Comparison of ENCODE assay signal across 1 cellular context in the genomic region with DNA sequence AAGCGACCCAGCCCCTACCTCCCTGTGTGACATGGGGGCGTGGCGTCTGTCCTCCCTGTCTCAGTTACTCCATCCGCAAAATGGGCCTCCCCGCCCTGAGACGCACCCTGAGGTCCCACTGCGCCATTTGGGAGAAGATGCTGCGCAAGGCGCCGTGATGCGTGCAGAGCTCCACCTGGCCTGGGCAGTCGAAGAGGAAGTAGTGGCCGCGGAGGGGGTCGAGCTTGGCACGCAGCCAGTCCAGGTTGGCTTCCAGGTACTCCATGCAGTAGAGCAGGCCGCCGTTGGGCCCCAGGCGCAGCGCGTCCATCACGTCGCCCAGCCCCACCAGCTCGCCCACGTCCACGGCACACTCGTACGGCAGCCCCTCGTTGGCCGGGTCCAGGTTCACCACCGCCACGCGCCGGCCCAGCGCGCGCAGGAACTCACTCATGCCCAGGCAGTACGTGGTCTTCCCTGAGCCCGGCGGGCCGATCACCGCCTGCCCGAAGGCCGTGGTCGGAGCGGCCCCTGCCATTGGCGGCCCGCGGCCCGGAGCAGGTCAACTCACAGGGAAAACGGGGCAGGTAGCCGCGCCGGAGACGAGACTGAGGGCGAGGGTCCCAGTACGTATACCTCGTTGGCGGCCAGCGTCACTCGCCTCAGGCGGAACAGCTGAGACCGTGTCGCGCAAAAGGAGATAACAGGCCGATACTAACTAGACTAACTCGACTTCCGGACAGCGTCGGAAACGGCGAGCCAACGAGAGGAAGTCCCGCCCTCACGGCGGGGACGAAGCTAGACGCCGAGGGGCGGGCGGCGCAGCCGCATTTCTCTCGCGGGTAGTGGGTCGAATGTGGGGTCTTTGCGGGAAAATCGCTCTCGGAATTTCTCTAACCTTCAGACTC.
TF ChIP-seq lines count a peak whose summit lies in the region.

TSS of gene GPN2 (minus strand) at position 704 of the 887 bp plus-strand sequence. CDS start at position 517, 187 bp downstream.

TF ChIP-seq in K562, 482 proteins besides CTCF, POLR2A, EP300 and RAD21 (continued from another document and continues in another):
- TF ChIP-seq, protein P1, sequence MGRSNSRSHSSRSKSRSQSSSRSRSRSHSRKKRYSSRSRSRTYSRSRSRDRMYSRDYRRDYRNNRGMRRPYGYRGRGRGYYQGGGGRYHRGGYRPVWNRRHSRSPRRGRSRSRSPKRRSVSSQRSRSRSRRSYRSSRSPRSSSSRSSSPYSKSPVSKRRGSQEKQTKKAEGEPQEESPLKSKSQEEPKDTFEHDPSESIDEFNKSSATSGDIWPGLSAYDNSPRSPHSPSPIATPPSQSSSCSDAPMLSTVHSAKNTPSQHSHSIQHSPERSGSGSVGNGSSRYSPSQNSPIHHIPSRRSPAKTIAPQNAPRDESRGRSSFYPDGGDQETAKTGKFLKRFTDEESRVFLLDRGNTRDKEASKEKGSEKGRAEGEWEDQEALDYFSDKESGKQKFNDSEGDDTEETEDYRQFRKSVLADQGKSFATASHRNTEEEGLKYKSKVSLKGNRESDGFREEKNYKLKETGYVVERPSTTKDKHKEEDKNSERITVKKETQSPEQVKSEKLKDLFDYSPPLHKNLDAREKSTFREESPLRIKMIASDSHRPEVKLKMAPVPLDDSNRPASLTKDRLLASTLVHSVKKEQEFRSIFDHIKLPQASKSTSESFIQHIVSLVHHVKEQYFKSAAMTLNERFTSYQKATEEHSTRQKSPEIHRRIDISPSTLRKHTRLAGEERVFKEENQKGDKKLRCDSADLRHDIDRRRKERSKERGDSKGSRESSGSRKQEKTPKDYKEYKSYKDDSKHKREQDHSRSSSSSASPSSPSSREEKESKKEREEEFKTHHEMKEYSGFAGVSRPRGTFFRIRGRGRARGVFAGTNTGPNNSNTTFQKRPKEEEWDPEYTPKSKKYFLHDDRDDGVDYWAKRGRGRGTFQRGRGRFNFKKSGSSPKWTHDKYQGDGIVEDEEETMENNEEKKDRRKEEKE (IDR thresholded peaks at IDR 0.05; ENCODE audit: borderline replicate concordance in 1 of 2, control insufficient read depth in 1 of 2, low read depth in 2 of 2, low read length in 1 of 2): no peak
- TF ChIP-seq ZNF695 (CRISPR knock-in tag; IDR thresholded peaks at IDR 0.05) (no peak), CBX5 (IDR thresholded peaks at IDR 0.05; ENCODE audit: borderline replicate concordance, low read depth) (peak; percentile 12; the same call in 1 of the 2 replicates), ZNF644 (tag; IDR thresholded peaks at IDR 0.05; ENCODE audit: low read depth) (no peak), TARDBP (IDR thresholded peaks at IDR 0.05) (no peak), ARHGAP35 (IDR thresholded peaks at IDR 0.05; ENCODE audit: partially characterized antibody) (no peak), BMI1 (IDR thresholded peaks at IDR 0.05; ENCODE audit: low read length) (no peak), ATF7 (IDR thresholded peaks at IDR 0.05) (peak; percentile 84), MTF1 (CRISPR knock-in tag; IDR thresholded peaks at IDR 0.05; ENCODE audit: borderline replicate concordance) (no peak), BRD9 (IDR thresholded peaks at IDR 0.05; ENCODE audit: low read depth, partially characterized antibody) (no peak), CBX2 (IDR thresholded peaks at IDR 0.05; ENCODE audit: insufficient read depth, low read length, poor library complexity, severe bottlenecking) (no peak), ZNF780A (CRISPR knock-in tag; IDR thresholded peaks at IDR 0.05) (no peak), GTF2E2 (tag; IDR thresholded peaks at IDR 0.05) (peak; percentile 42; the same call in 1 of the 2 replicates), THRAP3 (IDR thresholded peaks at IDR 0.05; ENCODE audit: borderline replicate concordance) (no peak), BCOR (IDR thresholded peaks at IDR 0.05) (peak; percentile 95), E2F1 (CRISPR knock-in tag; IDR thresholded peaks at IDR 0.05) (0 out of 2 replicates have a peak, but pooled peaks have one; percentile 78), SOX6 (IDR thresholded peaks at IDR 0.05) (peak; percentile 24; the same call in 1 of the 2 replicates), ZNF280B (CRISPR knock-in tag; IDR thresholded peaks at IDR 0.05) (no peak), FOXA1 (IDR thresholded peaks at IDR 0.05; ENCODE audit: borderline replicate concordance) (no peak), BDP1 (IDR thresholded peaks at IDR 0.05; ENCODE audit: insufficient read depth, insufficient read length) (no peak), TCF3 (CRISPR knock-in tag; IDR thresholded peaks at IDR 0.05) (peak; percentile 32), ZNF165 (CRISPR knock-in tag; IDR thresholded peaks at IDR 0.05; ENCODE audit: borderline replicate concordance) (no peak), ZNF431 (CRISPR knock-in tag; IDR thresholded peaks at IDR 0.05) (peak; percentile 86), SFPQ (IDR thresholded peaks at IDR 0.05; ENCODE audit: low read depth, low read length) (no peak), ATF3 (IDR thresholded peaks at IDR 0.05) (no peak), ATF3 (CRISPR knock-in tag; conservative IDR thresholded peaks at IDR 0.05) (peak; percentile 62; the same call in 1 of the 2 replicates), NCOA4 (IDR thresholded peaks at IDR 0.05; ENCODE audit: partially characterized antibody) (no peak), ZNF696 (CRISPR knock-in tag; conservative IDR thresholded peaks at IDR 0.05) (no peak), MCM5 (IDR thresholded peaks at IDR 0.05; ENCODE audit: low read depth) (no peak), MYC (IDR thresholded peaks at IDR 0.05; ENCODE audit: low read depth, low read length) (peak; percentile 67; the same call in 1 of the 2 replicates), MYC (CRISPR knock-in tag; IDR thresholded peaks at IDR 0.05; ENCODE audit: borderline replicate concordance, low read depth) (peak; percentile 64; the same call in 1 of the 2 replicates)
- TF ChIP-seq, protein P2, sequence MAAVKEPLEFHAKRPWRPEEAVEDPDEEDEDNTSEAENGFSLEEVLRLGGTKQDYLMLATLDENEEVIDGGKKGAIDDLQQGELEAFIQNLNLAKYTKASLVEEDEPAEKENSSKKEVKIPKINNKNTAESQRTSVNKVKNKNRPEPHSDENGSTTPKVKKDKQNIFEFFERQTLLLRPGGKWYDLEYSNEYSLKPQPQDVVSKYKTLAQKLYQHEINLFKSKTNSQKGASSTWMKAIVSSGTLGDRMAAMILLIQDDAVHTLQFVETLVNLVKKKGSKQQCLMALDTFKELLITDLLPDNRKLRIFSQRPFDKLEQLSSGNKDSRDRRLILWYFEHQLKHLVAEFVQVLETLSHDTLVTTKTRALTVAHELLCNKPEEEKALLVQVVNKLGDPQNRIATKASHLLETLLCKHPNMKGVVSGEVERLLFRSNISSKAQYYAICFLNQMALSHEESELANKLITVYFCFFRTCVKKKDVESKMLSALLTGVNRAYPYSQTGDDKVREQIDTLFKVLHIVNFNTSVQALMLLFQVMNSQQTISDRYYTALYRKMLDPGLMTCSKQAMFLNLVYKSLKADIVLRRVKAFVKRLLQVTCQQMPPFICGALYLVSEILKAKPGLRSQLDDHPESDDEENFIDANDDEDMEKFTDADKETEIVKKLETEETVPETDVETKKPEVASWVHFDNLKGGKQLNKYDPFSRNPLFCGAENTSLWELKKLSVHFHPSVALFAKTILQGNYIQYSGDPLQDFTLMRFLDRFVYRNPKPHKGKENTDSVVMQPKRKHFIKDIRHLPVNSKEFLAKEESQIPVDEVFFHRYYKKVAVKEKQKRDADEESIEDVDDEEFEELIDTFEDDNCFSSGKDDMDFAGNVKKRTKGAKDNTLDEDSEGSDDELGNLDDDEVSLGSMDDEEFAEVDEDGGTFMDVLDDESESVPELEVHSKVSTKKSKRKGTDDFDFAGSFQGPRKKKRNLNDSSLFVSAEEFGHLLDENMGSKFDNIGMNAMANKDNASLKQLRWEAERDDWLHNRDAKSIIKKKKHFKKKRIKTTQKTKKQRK (IDR thresholded peaks at IDR 0.05; ENCODE audit: borderline replicate concordance, low read depth, low read length): no peak
- TF ChIP-seq, protein P3, sequence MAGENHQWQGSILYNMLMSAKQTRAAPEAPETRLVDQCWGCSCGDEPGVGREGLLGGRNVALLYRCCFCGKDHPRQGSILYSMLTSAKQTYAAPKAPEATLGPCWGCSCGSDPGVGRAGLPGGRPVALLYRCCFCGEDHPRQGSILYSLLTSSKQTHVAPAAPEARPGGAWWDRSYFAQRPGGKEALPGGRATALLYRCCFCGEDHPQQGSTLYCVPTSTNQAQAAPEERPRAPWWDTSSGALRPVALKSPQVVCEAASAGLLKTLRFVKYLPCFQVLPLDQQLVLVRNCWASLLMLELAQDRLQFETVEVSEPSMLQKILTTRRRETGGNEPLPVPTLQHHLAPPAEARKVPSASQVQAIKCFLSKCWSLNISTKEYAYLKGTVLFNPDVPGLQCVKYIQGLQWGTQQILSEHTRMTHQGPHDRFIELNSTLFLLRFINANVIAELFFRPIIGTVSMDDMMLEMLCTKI (IDR thresholded peaks at IDR 0.05; ENCODE audit: partially characterized antibody): no peak
- TF ChIP-seq, protein P4, sequence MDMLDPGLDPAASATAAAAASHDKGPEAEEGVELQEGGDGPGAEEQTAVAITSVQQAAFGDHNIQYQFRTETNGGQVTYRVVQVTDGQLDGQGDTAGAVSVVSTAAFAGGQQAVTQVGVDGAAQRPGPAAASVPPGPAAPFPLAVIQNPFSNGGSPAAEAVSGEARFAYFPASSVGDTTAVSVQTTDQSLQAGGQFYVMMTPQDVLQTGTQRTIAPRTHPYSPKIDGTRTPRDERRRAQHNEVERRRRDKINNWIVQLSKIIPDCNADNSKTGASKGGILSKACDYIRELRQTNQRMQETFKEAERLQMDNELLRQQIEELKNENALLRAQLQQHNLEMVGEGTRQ (CRISPR knock-in tag; IDR thresholded peaks at IDR 0.05): no peak
- TF ChIP-seq, protein P5, sequence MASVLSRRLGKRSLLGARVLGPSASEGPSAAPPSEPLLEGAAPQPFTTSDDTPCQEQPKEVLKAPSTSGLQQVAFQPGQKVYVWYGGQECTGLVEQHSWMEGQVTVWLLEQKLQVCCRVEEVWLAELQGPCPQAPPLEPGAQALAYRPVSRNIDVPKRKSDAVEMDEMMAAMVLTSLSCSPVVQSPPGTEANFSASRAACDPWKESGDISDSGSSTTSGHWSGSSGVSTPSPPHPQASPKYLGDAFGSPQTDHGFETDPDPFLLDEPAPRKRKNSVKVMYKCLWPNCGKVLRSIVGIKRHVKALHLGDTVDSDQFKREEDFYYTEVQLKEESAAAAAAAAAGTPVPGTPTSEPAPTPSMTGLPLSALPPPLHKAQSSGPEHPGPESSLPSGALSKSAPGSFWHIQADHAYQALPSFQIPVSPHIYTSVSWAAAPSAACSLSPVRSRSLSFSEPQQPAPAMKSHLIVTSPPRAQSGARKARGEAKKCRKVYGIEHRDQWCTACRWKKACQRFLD (CRISPR knock-in tag; IDR thresholded peaks at IDR 0.05): no peak; the same call in 1 of the 2 replicates
- TF ChIP-seq, protein P6, sequence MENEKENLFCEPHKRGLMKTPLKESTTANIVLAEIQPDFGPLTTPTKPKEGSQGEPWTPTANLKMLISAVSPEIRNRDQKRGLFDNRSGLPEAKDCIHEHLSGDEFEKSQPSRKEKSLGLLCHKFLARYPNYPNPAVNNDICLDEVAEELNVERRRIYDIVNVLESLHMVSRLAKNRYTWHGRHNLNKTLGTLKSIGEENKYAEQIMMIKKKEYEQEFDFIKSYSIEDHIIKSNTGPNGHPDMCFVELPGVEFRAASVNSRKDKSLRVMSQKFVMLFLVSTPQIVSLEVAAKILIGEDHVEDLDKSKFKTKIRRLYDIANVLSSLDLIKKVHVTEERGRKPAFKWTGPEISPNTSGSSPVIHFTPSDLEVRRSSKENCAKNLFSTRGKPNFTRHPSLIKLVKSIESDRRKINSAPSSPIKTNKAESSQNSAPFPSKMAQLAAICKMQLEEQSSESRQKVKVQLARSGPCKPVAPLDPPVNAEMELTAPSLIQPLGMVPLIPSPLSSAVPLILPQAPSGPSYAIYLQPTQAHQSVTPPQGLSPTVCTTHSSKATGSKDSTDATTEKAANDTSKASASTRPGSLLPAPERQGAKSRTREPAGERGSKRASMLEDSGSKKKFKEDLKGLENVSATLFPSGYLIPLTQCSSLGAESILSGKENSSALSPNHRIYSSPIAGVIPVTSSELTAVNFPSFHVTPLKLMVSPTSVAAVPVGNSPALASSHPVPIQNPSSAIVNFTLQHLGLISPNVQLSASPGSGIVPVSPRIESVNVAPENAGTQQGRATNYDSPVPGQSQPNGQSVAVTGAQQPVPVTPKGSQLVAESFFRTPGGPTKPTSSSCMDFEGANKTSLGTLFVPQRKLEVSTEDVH (IDR thresholded peaks at IDR 0.05; ENCODE audit: low read depth, partially characterized antibody): peak; percentile 91
